ENCODE assay signal across 9 cellular contexts in the genomic region with DNA sequence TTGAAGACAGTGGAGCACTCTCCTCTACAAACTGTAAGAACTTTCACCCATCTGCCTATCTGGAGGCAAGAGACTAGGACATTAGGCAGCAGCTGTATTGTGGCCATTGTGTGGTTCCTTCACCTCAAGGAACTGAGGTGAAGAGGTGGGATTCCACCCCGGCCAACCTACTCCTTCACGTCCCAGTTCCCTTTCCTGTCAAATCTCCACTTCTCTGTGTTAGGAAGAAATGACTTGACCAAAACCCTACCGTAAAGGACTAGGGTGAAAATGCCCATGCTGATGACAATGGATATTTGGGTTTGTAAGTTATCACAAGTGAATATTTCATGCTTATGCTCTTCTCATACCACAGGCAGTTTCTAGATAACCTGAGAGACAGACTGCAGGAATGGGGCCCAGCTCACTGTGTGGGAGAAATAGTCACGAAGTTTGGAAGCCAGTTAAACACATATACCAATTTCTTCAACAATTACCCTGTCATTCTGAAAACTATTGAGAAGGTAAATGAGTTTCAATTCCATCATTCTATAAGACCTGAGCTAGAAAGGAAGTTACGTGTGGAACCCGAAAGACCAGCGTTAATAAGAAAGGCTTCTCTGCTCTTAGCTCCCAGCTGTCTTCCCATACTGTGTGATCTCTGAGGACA.
DNase-seq lines count a peak whose midpoint lies in the region; ATAC-seq lines count a peak whose summit lies in the region.
"Had no signal": no experiment of that assay in that cellular context is flagged by ENCODE, and none has a peak within 500 bp of the region (broad histone marks: within the 10 kb centered on the region; RNA-seq: fewer than 3 reads in every experiment).

No MANE protein-coding gene starts in this region.

- peak; percentile 63 for ATAC-seq in GM18502 (IDR thresholded peaks at IDR 0.05; ENCODE audit: poor library complexity, unreplicated experiment)
- ATAC-seq in GM19324 (IDR thresholded peaks at IDR 0.05; ENCODE audit: low FRiP score, unreplicated experiment) = peak; percentile 54
- ATAC-seq in HG02678 (IDR thresholded peaks at IDR 0.05; ENCODE audit: unreplicated experiment) = peak; percentile 72
- peak; percentile 58 for ATAC-seq in HG03457 (IDR thresholded peaks at IDR 0.05; ENCODE audit: unreplicated experiment)

- DNase-seq in DMS79 (lab: John Stamatoyannopoulos, UW) = no peak
- no peak for DNase-seq in islet precursor cell
- DNase-seq in activated gamma-delta T cell treated with Interleukin-2 at 50 U/mL for 16 hours = no peak
- DNase-seq in activated CD4-positive, alpha-beta T cell treated with anti-CD3 and anti-CD28 coated beads, Interleukin-2, amount 50 U/mL, for 1 hour = no peak
- DNase-seq: NCI-H345 had no signal
